3 cellular contexts compared by ENCODE assay signal in the genomic region with DNA sequence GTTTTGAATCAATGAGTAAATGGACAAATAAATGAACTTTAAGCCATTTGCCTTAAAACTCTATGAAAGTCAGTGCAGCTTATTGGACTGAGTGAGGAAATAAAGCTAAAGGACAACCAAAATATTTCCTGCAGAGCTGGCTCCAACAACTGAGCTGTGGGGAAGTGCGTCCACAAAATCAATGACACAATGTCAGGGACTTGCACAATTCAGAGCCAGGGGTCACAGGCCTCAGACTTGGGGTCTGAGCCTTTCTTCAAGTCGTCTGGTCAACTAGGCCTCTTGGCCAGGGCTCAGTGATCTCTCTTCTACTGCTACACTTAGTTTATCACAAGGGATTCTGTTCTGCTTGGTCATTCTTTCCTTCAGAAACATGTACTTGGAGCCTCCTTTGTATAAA.
A peak's percentile ranks its signal among the peaks of the same experiment; 100 is the strongest.
TF ChIP-seq lines count a peak whose summit lies in the region.

No MANE protein-coding gene starts in this region.

TF ChIP-seq in liver, 16 proteins besides CTCF, POLR2A, EP300 and RAD21 (continued from another document):
- TF ChIP-seq NR2F2 (IDR thresholded peaks at IDR 0.05) (peak; percentile 56), RXRA (IDR thresholded peaks at IDR 0.05) (peak in 1 of 2 donors; percentile 18)

TF ChIP-seq in HepG2, 621 proteins besides CTCF, POLR2A, EP300 and RAD21:
- TF ChIP-seq, protein P1, sequence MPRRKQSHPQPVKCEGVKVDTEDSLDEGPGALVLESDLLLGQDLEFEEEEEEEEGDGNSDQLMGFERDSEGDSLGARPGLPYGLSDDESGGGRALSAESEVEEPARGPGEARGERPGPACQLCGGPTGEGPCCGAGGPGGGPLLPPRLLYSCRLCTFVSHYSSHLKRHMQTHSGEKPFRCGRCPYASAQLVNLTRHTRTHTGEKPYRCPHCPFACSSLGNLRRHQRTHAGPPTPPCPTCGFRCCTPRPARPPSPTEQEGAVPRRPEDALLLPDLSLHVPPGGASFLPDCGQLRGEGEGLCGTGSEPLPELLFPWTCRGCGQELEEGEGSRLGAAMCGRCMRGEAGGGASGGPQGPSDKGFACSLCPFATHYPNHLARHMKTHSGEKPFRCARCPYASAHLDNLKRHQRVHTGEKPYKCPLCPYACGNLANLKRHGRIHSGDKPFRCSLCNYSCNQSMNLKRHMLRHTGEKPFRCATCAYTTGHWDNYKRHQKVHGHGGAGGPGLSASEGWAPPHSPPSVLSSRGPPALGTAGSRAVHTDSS (CRISPR knock-in tag; conservative IDR thresholded peaks at IDR 0.05): no peak
- TF ChIP-seq ZNF761 (CRISPR knock-in tag; conservative IDR thresholded peaks at IDR 0.05) (no peak), NR2F1 (CRISPR knock-in tag; IDR thresholded peaks at IDR 0.05) (no peak)
- TF ChIP-seq, protein P2, sequence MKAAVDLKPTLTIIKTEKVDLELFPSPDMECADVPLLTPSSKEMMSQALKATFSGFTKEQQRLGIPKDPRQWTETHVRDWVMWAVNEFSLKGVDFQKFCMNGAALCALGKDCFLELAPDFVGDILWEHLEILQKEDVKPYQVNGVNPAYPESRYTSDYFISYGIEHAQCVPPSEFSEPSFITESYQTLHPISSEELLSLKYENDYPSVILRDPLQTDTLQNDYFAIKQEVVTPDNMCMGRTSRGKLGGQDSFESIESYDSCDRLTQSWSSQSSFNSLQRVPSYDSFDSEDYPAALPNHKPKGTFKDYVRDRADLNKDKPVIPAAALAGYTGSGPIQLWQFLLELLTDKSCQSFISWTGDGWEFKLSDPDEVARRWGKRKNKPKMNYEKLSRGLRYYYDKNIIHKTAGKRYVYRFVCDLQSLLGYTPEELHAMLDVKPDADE (CRISPR knock-in tag; IDR thresholded peaks at IDR 0.05): no peak
- TF ChIP-seq, protein P3, sequence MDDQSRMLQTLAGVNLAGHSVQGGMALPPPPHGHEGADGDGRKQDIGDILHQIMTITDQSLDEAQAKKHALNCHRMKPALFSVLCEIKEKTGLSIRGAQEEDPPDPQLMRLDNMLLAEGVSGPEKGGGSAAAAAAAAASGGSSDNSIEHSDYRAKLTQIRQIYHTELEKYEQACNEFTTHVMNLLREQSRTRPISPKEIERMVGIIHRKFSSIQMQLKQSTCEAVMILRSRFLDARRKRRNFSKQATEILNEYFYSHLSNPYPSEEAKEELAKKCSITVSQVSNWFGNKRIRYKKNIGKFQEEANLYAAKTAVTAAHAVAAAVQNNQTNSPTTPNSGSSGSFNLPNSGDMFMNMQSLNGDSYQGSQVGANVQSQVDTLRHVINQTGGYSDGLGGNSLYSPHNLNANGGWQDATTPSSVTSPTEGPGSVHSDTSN (CRISPR knock-in tag; IDR thresholded peaks at IDR 0.05; ENCODE audit: borderline replicate concordance): no peak
- TF ChIP-seq, protein P4, sequence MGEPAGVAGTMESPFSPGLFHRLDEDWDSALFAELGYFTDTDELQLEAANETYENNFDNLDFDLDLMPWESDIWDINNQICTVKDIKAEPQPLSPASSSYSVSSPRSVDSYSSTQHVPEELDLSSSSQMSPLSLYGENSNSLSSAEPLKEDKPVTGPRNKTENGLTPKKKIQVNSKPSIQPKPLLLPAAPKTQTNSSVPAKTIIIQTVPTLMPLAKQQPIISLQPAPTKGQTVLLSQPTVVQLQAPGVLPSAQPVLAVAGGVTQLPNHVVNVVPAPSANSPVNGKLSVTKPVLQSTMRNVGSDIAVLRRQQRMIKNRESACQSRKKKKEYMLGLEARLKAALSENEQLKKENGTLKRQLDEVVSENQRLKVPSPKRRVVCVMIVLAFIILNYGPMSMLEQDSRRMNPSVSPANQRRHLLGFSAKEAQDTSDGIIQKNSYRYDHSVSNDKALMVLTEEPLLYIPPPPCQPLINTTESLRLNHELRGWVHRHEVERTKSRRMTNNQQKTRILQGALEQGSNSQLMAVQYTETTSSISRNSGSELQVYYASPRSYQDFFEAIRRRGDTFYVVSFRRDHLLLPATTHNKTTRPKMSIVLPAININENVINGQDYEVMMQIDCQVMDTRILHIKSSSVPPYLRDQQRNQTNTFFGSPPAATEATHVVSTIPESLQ (CRISPR knock-in tag; conservative IDR thresholded peaks at IDR 0.05): no peak

TF ChIP-seq in HEK293T, 16 proteins besides CTCF, POLR2A, EP300 and RAD21 (continued from another document):
- TF ChIP-seq HDGF (IDR thresholded peaks at IDR 0.05; ENCODE audit: borderline replicate concordance): no peak
